ENCODE assay signal across 15 cellular contexts in the genomic region with DNA sequence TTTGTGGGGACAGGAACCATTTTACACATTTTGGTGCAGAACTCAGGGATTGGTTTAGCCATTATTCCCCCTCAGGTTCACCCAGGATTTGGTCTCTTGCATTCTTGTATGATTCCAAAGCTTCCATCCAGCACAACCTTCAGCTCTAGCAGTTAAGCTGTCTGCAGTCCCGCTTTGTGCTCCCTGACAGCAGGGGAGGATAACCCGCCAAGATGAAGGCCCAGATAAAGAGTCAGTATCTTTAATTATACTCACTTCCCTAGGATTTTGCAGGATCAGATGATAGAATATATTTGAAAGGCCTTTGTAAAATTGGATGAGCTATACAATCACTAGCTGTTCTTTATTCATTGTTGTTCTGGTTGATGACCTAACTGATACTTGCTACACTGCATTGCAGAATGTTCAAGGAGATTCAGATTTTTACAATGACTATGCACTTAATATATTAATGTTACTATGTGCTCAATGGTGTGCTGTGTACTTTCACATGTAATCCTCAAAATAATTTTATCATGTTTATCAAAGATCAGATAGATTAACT. TPM values are rescaled to one million over a fixed set of nuclear protein-coding genes. Genes with fewer than 3 reads are reported as not detected.
DNase-seq lines count a peak whose midpoint lies in the region; ATAC-seq, FAIRE-seq and TF ChIP-seq lines count a peak whose summit lies in the region.
"Had no signal": no experiment of that assay in that cellular context is flagged by ENCODE, and none has a peak within 500 bp of the region (broad histone marks: within the 10 kb centered on the region; RNA-seq: fewer than 3 reads in every experiment).

No MANE protein-coding gene starts in this region.

- H3K27me3 ChIP-seq in heart right ventricle (no peaks in the 10 kb centered on the region), astrocyte (ENCODE audit: insufficient read depth, low read length) (no peaks in the 10 kb centered on the region), iPS-20b (ENCODE audit: insufficient read depth, low read length) (no peaks in the 10 kb centered on the region), uterus (no peaks in the 10 kb centered on the region)

- no peak overlapping the region for H3K4me3 Mint-ChIP-seq in astrocyte (ENCODE audit: unreplicated experiment)
- no peak overlapping the region for H3K4me3 Mint-ChIP-seq in CD14-positive monocyte
- H3K4me3 Mint-ChIP-seq: activated CD4-positive, alpha-beta memory T cell treated with anti-CD3 and anti-CD28 coated beads, Interleukin-2, amount 10 ng/mL, durations not matched to agents 7 days and 5 days; activated naive CD4-positive, alpha-beta T cell treated with anti-CD3 and anti-CD28 coated beads for 36 hours had no signal

- WGBS in heart right ventricle, 2 donors: 65 to 83% methylated on average over 2 of the region's 2 CpGs

- H3K36me3 Mint-ChIP-seq in astrocyte (ENCODE audit: low read depth, unreplicated experiment) (peaks cover 14% of the 10 kb centered on the region), CD14-positive monocyte (peaks cover 0 to 5% of the 10 kb centered on the region in 2 donors)

- H3K9me3 ChIP-seq in heart right ventricle (no peaks in the 10 kb centered on the region), astrocyte (ENCODE audit: insufficient read depth, low read depth, low read length) (no peaks in the 10 kb centered on the region), iPS-20b (ENCODE audit: insufficient read depth, low read depth, low read length) (no peaks in the 10 kb centered on the region), uterus (no peaks in the 10 kb centered on the region)

- FAIRE-seq in astrocyte (lab: Jason Lieb, UNC): no peak
- FAIRE-seq: GM12878, urothelium cell line had no signal

- ATAC-seq in heart right ventricle: peak in 5 of 8 donors; percentile 7 to 45 (median 18)
- ATAC-seq: GM12878 had no signal

- TF ChIP-seq POLR2A in uterus (IDR thresholded peaks at IDR 0.05): no peak

- H3K79me2 ChIP-seq in astrocyte (ENCODE audit: insufficient read depth, low read length): no peaks in the 10 kb centered on the region

- intact Hi-C loops in heart right ventricle (cut with DNase I) (loop anchor here in 2 of 10 donors (10.0 kb wide), 1 partner anchor 49 kb away; a partner anchor contains a TSS), cardiac septum (cut with DNase I) (no loop called here), uterus (cut with DNase I; ENCODE audit: low total_unique reads) (no loop called here), CD14-positive monocyte (cut with micrococcal nuclease) (no loop called here)

- H3K27ac ChIP-seq in heart right ventricle: peak overlapping the region in 9 of 10 donors; percentile 30 to 82 (median 60)
- H3K27ac ChIP-seq in astrocyte (ENCODE audit: low read depth, low read length): no peak overlapping the region
- no peak overlapping the region for H3K27ac ChIP-seq in iPS-20b (ENCODE audit: low read length)
- H3K27ac ChIP-seq in uterus: peak overlapping the region; percentile 63 to 76
- H3K27ac ChIP-seq: KMS-11 had no signal

- H2AFZ ChIP-seq in astrocyte (ENCODE audit: low read depth, low read length): no peak overlapping the region

- H4K20me1 ChIP-seq in astrocyte (ENCODE audit: insufficient read depth, low read length): no peaks in the 10 kb centered on the region

- no peaks in the 10 kb centered on the region for H3K9me3 Mint-ChIP-seq in astrocyte (ENCODE audit: unreplicated experiment)
- no peaks in the 10 kb centered on the region for H3K9me3 Mint-ChIP-seq in CD14-positive monocyte
- H3K9me3 Mint-ChIP-seq: activated naive CD4-positive, alpha-beta T cell treated with anti-CD3 and anti-CD28 coated beads for 36 hours had no signal

- peaks cover 34% of the 10 kb centered on the region for H3K4me1 Mint-ChIP-seq in astrocyte (ENCODE audit: low read depth, unreplicated experiment)
- H3K4me1 Mint-ChIP-seq in CD14-positive monocyte: peaks cover 16% of the 10 kb centered on the region

- H3K27me3 Mint-ChIP-seq in astrocyte (ENCODE audit: low read depth, unreplicated experiment) (no peaks in the 10 kb centered on the region), CD14-positive monocyte (ENCODE audit: low read depth in 3 of 3) (no peaks in the 10 kb centered on the region)
- H3K27me3 Mint-ChIP-seq: activated CD4-positive, alpha-beta memory T cell treated with anti-CD3 and anti-CD28 coated beads, Interleukin-2, amount 10 ng/mL, durations not matched to agents 7 days and 5 days had no signal

- TF ChIP-seq CTCF in heart right ventricle (IDR thresholded peaks at IDR 0.05): no peak
- no peak for TF ChIP-seq CTCF in astrocyte (IDR thresholded peaks at IDR 0.05; ENCODE audit: insufficient read depth, low read depth, low read length)
- no peak for TF ChIP-seq CTCF in uterus (IDR thresholded peaks at IDR 0.05)
- no peak for TF ChIP-seq CTCF in CD14-positive monocyte (IDR thresholded peaks at IDR 0.05)

- H3K4me2 ChIP-seq in astrocyte (ENCODE audit: low read length): no peak overlapping the region
- H3K4me2 ChIP-seq: KMS-11 had no signal

- H3K36me3 ChIP-seq in heart right ventricle: peaks cover 0 to 12% (median 0%) of the 10 kb centered on the region in 9 donors
- no peaks in the 10 kb centered on the region for H3K36me3 ChIP-seq in astrocyte (ENCODE audit: insufficient read depth, low read length)
- peaks cover 18% of the 10 kb centered on the region for H3K36me3 ChIP-seq in iPS-20b (ENCODE audit: insufficient read depth, low read depth, low read length)
- no peaks in the 10 kb centered on the region for H3K36me3 ChIP-seq in uterus

- H3K27ac Mint-ChIP-seq in astrocyte (ENCODE audit: unreplicated experiment): peak overlapping the region; percentile 89
- H3K27ac Mint-ChIP-seq in CD14-positive monocyte: no peak overlapping the region
- H3K27ac Mint-ChIP-seq: activated CD4-positive, alpha-beta memory T cell treated with anti-CD3 and anti-CD28 coated beads, Interleukin-2, amount 10 ng/mL, durations not matched to agents 7 days and 5 days; activated naive CD4-positive, alpha-beta T cell treated with anti-CD3 and anti-CD28 coated beads for 36 hours had no signal

- no peak for DNase-seq in heart right ventricle
- DNase-seq in cardiac septum (ENCODE audit: low spot score): no peak
- DNase-seq in astrocyte (ENCODE audit: low read depth): no peak
- no peak for DNase-seq in uterus
- DNase-seq in stimulated activated CD4-positive, alpha-beta T cell treated with anti-CD3 and anti-CD28 coated beads, Interleukin-4, amount 100 ng/mL, for 1 hour: no peak
- DNase-seq in central memory CD4-positive, alpha-beta T cell: no peak
- DNase-seq in CD14-positive monocyte (ENCODE audit: low spot score): no peak
- DNase-seq: activated CD4-positive, alpha-beta memory T cell treated with anti-CD3 and anti-CD28 coated beads, Interleukin-2, amount 10 ng/mL, durations not matched to agents 7 days and 5 days; foreskin fibroblast had no signal

- no peak overlapping the region for H3K9ac ChIP-seq in astrocyte (ENCODE audit: low read length)
- H3K9ac ChIP-seq in iPS-20b (ENCODE audit: low read depth, low read length): peak overlapping the region; percentile 23; the same call in 1 of the 2 replicates
- H3K9ac ChIP-seq: KMS-11 had no signal

- H3K4me3 ChIP-seq in heart right ventricle (no peak overlapping the region), astrocyte (ENCODE audit: insufficient read depth, low read depth, low read length) (no peak overlapping the region), iPS-20b (ENCODE audit: low read length) (peak overlapping the region; percentile 3; the same call in 1 of the 2 replicates), uterus (no peak overlapping the region)
- H3K4me3 ChIP-seq: coronary artery, GM12878 had no signal

- H3K4me1 ChIP-seq in heart right ventricle (peaks cover 0 to 41% (median 32%) of the 10 kb centered on the region in 9 donors), astrocyte (ENCODE audit: insufficient read depth, low read length) (peaks cover 17% of the 10 kb centered on the region), iPS-20b (ENCODE audit: insufficient read depth, low read length) (peaks cover 37% of the 10 kb centered on the region), uterus (peaks cover 0 to 6% of the 10 kb centered on the region in 2 donors)

RNA-seq across cellular contexts. Expression of a gene that starts 49.8 kb away (rescaled TPM):
- total RNA-seq in heart right ventricle (100 to 1,000 TPM; 129 to 193 (median 152) TPM), cardiac septum (119 TPM), astrocyte (140 and 153 TPM in 2 replicates), uterus (10 to 100 TPM; 12.6 to 76.3 (median 39.5) TPM)
- polyA plus RNA-seq in heart right ventricle (10 to 100 TPM; 43.9 to 71.8 TPM), CD14-positive monocyte (10 to 100 TPM; 10.3 to 13.1 TPM)

Comparison
In these comparisons a context has a peak if more than half of its experiments do, and no peak if none do; other contexts are left out.
1. H3K27ac ChIP-seq: peak in heart right ventricle (9 of 10) and uterus (2 of 2); none in astrocyte (single experiment) and iPS-20b (single experiment).